18 cellular contexts compared by ENCODE assay signal in the genomic region with DNA sequence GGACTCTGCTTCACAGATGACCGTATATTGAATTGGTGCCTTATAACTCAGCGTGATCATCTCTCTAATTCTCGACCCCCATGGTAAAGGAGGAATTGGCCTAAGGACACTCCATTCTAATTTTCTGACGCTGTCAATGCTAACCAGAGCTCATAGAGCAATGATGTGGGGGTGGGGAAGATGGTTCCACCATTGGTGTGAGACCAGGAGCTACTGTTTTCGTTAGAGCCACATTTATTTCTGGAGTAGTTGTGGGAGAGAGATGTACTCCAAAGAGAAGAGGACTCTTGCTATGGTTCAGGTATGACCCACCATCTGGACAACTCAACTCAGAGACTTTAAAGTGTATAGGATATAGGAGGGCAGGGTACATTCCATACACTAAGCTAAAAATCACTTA. TPM values are rescaled to one million over a fixed set of nuclear protein-coding genes. Genes with fewer than 3 reads are reported as not detected.
DNase-seq lines count a peak whose midpoint lies in the region; ATAC-seq, FAIRE-seq and TF ChIP-seq lines count a peak whose summit lies in the region.
"Had no signal": no experiment of that assay in that cellular context is flagged by ENCODE, and none has a peak within 500 bp of the region (broad histone marks: within the 10 kb centered on the region; RNA-seq: fewer than 3 reads in every experiment).

No MANE protein-coding gene starts in this region.

- H3K36me3 Mint-ChIP-seq in stimulated activated memory B cell treated with anti-CD40 and anti-IgM and Interleukin-4, amounts not matched to agents 10 μg/mL and 1 μg/mL and 100 μg/mL, for 72 hours: peaks cover 6% of the 10 kb centered on the region
- H3K36me3 Mint-ChIP-seq: T-cell had no signal

- H3K36me3 ChIP-seq in Peyer's patch: peaks cover 0 to 13% (median 0%) of the 10 kb centered on the region in 3 donors
- no peaks in the 10 kb centered on the region for H3K36me3 ChIP-seq in fibroblast of lung (ENCODE audit: control insufficient read depth, insufficient read depth, low read length)
- H3K36me3 ChIP-seq in heart right ventricle: peaks cover 0 to 85% (median 28%) of the 10 kb centered on the region in 9 donors
- H3K36me3 ChIP-seq: neutrophil had no signal

- peaks cover 43% of the 10 kb centered on the region for H3K4me1 Mint-ChIP-seq in stimulated activated memory B cell treated with anti-CD40 and anti-IgM and Interleukin-4, amounts not matched to agents 10 μg/mL and 1 μg/mL and 100 μg/mL, for 72 hours

- no peaks in the 10 kb centered on the region for H3K27me3 Mint-ChIP-seq in stimulated activated memory B cell treated with anti-CD40 and anti-IgM and Interleukin-4, amounts not matched to agents 10 μg/mL and 1 μg/mL and 100 μg/mL, for 72 hours
- H3K27me3 Mint-ChIP-seq: T-cell had no signal

- H3K27ac Mint-ChIP-seq in stimulated activated memory B cell treated with anti-CD40 and anti-IgM and Interleukin-4, amounts not matched to agents 10 μg/mL and 1 μg/mL and 100 μg/mL, for 72 hours: peak overlapping the region; percentile 61
- H3K27ac Mint-ChIP-seq: activated naive CD4-positive, alpha-beta T cell treated with anti-CD3 and anti-CD28 coated beads for 36 hours had no signal

- H3K9me3 ChIP-seq in Peyer's patch (no peaks in the 10 kb centered on the region), fibroblast of lung (ENCODE audit: control insufficient read depth, insufficient read depth, low read depth, low read length) (no peaks in the 10 kb centered on the region), heart right ventricle (no peaks in the 10 kb centered on the region)
- H3K9me3 ChIP-seq: neutrophil had no signal

- H3K4me3 ChIP-seq in GM12875 (ENCODE audit: low read depth, low read length) (peak overlapping the region; percentile 57), Peyer's patch (peak overlapping the region in 1 of 4 donors; percentile 9), fibroblast of lung (replicated peaks in 1 of 4; ENCODE audit: control extremely low read depth in 1 of 4, insufficient read depth in 1 of 4, low read depth in 3 of 4, low read length in 4 of 4) (peak overlapping the region in 2 of 4 experiments; percentile 66 to 98), heart right ventricle (no peak overlapping the region)

- no peak for ATAC-seq in stimulated activated memory B cell treated with anti-CD40 and anti-IgM and Interleukin-4, amounts not matched to agents 10 μg/mL and 1 μg/mL and 100 μg/mL, for 72 hours
- ATAC-seq in GM21737 (IDR thresholded peaks at IDR 0.05; ENCODE audit: unreplicated experiment) (no peak), heart right ventricle (no peak)
- ATAC-seq: left cardiac atrium; stimulated activated naive CD8-positive, alpha-beta T cell treated with anti-CD3 and anti-CD28 coated beads, Interleukin-15, Interleukin-2, amounts not matched to agents 100 U/mL and 50 U/mL, for 24 hours; T-cell had no signal

- no peak for FAIRE-seq in GM12891 (lab: Jason Lieb, UNC)
- FAIRE-seq: H1, HTR-8/SVneo had no signal

- no peaks in the 10 kb centered on the region for H3K27me3 ChIP-seq in Peyer's patch
- H3K27me3 ChIP-seq in fibroblast of lung (ENCODE audit: control insufficient read depth, insufficient read depth, low read length): no peaks in the 10 kb centered on the region
- H3K27me3 ChIP-seq in heart right ventricle: no peaks in the 10 kb centered on the region
- H3K27me3 ChIP-seq: neutrophil had no signal

- intact Hi-C loops in heart right ventricle (cut with DNase I): no loop called here

- H3K4me1 ChIP-seq in Peyer's patch: peaks cover 0 to 10% (median 0%) of the 10 kb centered on the region in 4 donors
- peaks cover 2% of the 10 kb centered on the region for H3K4me1 ChIP-seq in fibroblast of lung (ENCODE audit: control insufficient read depth, extremely low read depth, insufficient read depth, low read length)
- H3K4me1 ChIP-seq in heart right ventricle: peaks cover 0 to 39% (median 10%) of the 10 kb centered on the region in 9 donors

- DNase-seq in Peyer's patch (no peak), fibroblast of lung (ENCODE audit: low read depth in 2 of 2) (no peak), heart right ventricle (no peak), GM12891 (ENCODE audit: insufficient read length, low spot score) (no peak)
- no peak for DNase-seq in effector CD8-positive, alpha-beta T cell (lab: John Stamatoyannopoulos, UW)
- DNase-seq: activated CD4-positive, alpha-beta T cell treated with anti-CD3 and anti-CD28 coated beads, Interleukin-2, amount 50 U/mL, for 48 hours; activated naive CD4-positive, alpha-beta T cell treated with anti-CD3 and anti-CD28 coated beads for 36 hours; left cardiac atrium; NCI-H1105; stimulated activated CD4-positive, alpha-beta T cell treated with anti-CD3 and anti-CD28 coated beads, Interleukin-2, amount 100 ng/mL, for 24 hours; stimulated activated naive CD8-positive, alpha-beta T cell treated with anti-CD3 and anti-CD28 coated beads, Interleukin-15, Interleukin-2, amounts not matched to agents 100 U/mL and 50 U/mL, for 24 hours; T-cell had no signal

- H3K79me2 ChIP-seq in fibroblast of lung (ENCODE audit: control insufficient read depth, insufficient read depth, low read length): peaks cover 58% of the 10 kb centered on the region

- H3K27ac ChIP-seq in Peyer's patch (peak overlapping the region in 3 of 4 donors; percentile 44 to 68 (median 47)), fibroblast of lung (ENCODE audit: insufficient read depth, low read length) (peak overlapping the region; percentile 58), heart right ventricle (no peak overlapping the region)
- H3K27ac ChIP-seq: neutrophil had no signal

- H2AFZ ChIP-seq in fibroblast of lung (ENCODE audit: low read length): no peak overlapping the region

- WGBS in heart right ventricle, 2 donors: 92 to 96% methylated on average over 5 of the region's 5 CpGs

- peak overlapping the region; percentile 78 for H3K4me3 Mint-ChIP-seq in stimulated activated memory B cell treated with anti-CD40 and anti-IgM and Interleukin-4, amounts not matched to agents 10 μg/mL and 1 μg/mL and 100 μg/mL, for 72 hours
- H3K4me3 Mint-ChIP-seq: activated naive CD4-positive, alpha-beta T cell treated with anti-CD3 and anti-CD28 coated beads for 36 hours had no signal

- TF ChIP-seq CTCF in GM12875 (IDR thresholded peaks at IDR 0.05; ENCODE audit: borderline replicate concordance, insufficient read depth, low read depth, low read length) (no peak), Peyer's patch (IDR thresholded peaks at IDR 0.05) (no peak), fibroblast of lung (conservative IDR thresholded peaks at IDR 0.05 in 1 of 2, IDR thresholded peaks at IDR 0.05 in 1 of 2; ENCODE audit: low read depth in 1 of 2, low read length in 2 of 2) (no peak), heart right ventricle (IDR thresholded peaks at IDR 0.05) (no peak)

- peak overlapping the region; percentile 48 for H3K4me2 ChIP-seq in fibroblast of lung (ENCODE audit: extremely low read depth, insufficient read depth, low read length)

- H3K9me3 Mint-ChIP-seq in stimulated activated memory B cell treated with anti-CD40 and anti-IgM and Interleukin-4, amounts not matched to agents 10 μg/mL and 1 μg/mL and 100 μg/mL, for 72 hours: no peaks in the 10 kb centered on the region
- H3K9me3 Mint-ChIP-seq: activated naive CD4-positive, alpha-beta T cell treated with anti-CD3 and anti-CD28 coated beads for 36 hours; T-cell had no signal

- H4K20me1 ChIP-seq in fibroblast of lung (ENCODE audit: control insufficient read depth, extremely low read depth, insufficient read depth, low read length): no peaks in the 10 kb centered on the region

- TF ChIP-seq POLR2A in Peyer's patch (IDR thresholded peaks at IDR 0.05) (no peak), GM12891 (IDR thresholded peaks at IDR 0.05; ENCODE audit: low read depth, low read length) (no peak)

- H3K9ac ChIP-seq in fibroblast of lung (ENCODE audit: insufficient read depth, low read length): no peak overlapping the region

TF ChIP-seq in GM12891, 5 proteins besides CTCF, POLR2A, EP300 and RAD21:
- TF ChIP-seq POU2F2 (IDR thresholded peaks at IDR 0.05; ENCODE audit: low read depth, low read length): no peak
- TF ChIP-seq PAX5 (IDR thresholded peaks at IDR 0.05; ENCODE audit: insufficient read depth, low read length, severe bottlenecking): no peak
- TF ChIP-seq SPI1 (IDR thresholded peaks at IDR 0.05; ENCODE audit: low read depth, low read length): no peak
- TF ChIP-seq TAF1 (IDR thresholded peaks at IDR 0.05; ENCODE audit: low read depth, low read length): no peak
- TF ChIP-seq POLR2AphosphoS5 (IDR thresholded peaks at IDR 0.05; ENCODE audit: low read depth, low read length): no peak
TF ChIP-seq in GM12891: peak in this region for 0.

RNA-seq across cellular contexts. Expression of a gene that starts 16.3 kb away (rescaled TPM):
- 100 to 1,000 TPM; 168 to 254 (median 184) TPM for total RNA-seq in Peyer's patch
- total RNA-seq in fibroblast of lung: 142 and 191 TPM in 2 replicates
- polyA plus RNA-seq in fibroblast of lung: 64.0 and 96.0 TPM in 2 replicates
- 41.3 and 85.4 TPM in 2 replicates for polyA plus RNA-seq in fibroblast of lung (2012)
- polyA minus RNA-seq in fibroblast of lung (ENCODE audit: low replicate concordance): 105 and 128 TPM in 2 replicates
- total RNA-seq in heart right ventricle: 100 to 1,000 TPM in 8 of 10 donors, 10 to 100 TPM in 2; 86.8 to 156 (median 139) TPM
- polyA plus RNA-seq in heart right ventricle: 10 to 100 TPM; 14.7 to 21.3 TPM
- polyA plus RNA-seq in GM12891 (2012; ENCODE audit: low read depth, missing spikeins): 10.7 TPM

Comparison
In these comparisons a context has a peak if more than half of its experiments do, and no peak if none do; other contexts are left out.
1. H3K27ac ChIP-seq: peak in Peyer's patch (3 of 4) and fibroblast of lung (single experiment); none in heart right ventricle (0 of 10).